In genomic region chr10:114767589-114768393, GRCh38 we compare ENCODE assay signal across 8 cellular contexts. TPM values are rescaled to one million over a fixed set of nuclear protein-coding genes. Genes with fewer than 3 reads are reported as not detected.
DNase-seq lines count a peak whose midpoint lies in the region; ATAC-seq and TF ChIP-seq lines count a peak whose summit lies in the region.

No MANE protein-coding gene starts in this region.

- H3K36me3 ChIP-seq in OCI-LY1 (ENCODE audit: insufficient read depth, low read length) (no peaks in the 10 kb centered on the region), liver (ENCODE audit: control insufficient read depth in 4 of 4, insufficient read depth in 3 of 4, low read depth in 1 of 4, low read length in 3 of 4) (no peaks in the 10 kb centered on the region), testis (ENCODE audit: low read depth, missing control alignments) (no peaks in the 10 kb centered on the region)

- no peaks in the 10 kb centered on the region for H3K27me3 ChIP-seq in OCI-LY1 (ENCODE audit: insufficient read depth, low read length)
- H3K27me3 ChIP-seq in liver (ENCODE audit: control insufficient read depth in 4 of 4, insufficient read depth in 4 of 4, low read length in 3 of 4), result no peaks in the 10 kb centered on the region
- no peaks in the 10 kb centered on the region for H3K27me3 ChIP-seq in testis

- H3K27ac ChIP-seq in OCI-LY1 (ENCODE audit: low read depth, low read length, poor library complexity, severe bottlenecking) (no peak overlapping the region), liver (ENCODE audit: low read depth in 1 of 2, low read length in 2 of 2) (peak overlapping the region in 1 of 2 donors; percentile 3), testis (peak overlapping the region; percentile 44 to 45)

- no peaks in the 10 kb centered on the region for H3F3A ChIP-seq in OCI-LY1 (ENCODE audit: insufficient read depth, low read length)

- H3K4me3 ChIP-seq in OCI-LY1 (ENCODE audit: low read depth, low read length, poor library complexity, severe bottlenecking) (peak overlapping the region; percentile 16), choroid plexus epithelial cell (ENCODE audit: low read depth, low read length) (peak overlapping the region; percentile 50), liver (ENCODE audit: low read depth in 1 of 3, low read length in 3 of 3) (peak overlapping the region; percentile 32 to 92 (median 42)), testis (peak overlapping the region; percentile 56 to 74)

- no peak for TF ChIP-seq POLR2A in testis (IDR thresholded peaks at IDR 0.05)

- no peak overlapping the region for H3K9ac ChIP-seq in OCI-LY1 (ENCODE audit: low read length)
- H3K9ac ChIP-seq in liver (ENCODE audit: low read depth in 1 of 2, low read length in 2 of 2), result peak overlapping the region in 1 of 2 donors; percentile 47

- DNase-seq in NCI-H1417 (lab: John Stamatoyannopoulos, UW) (peak; percentile 0 to 52 (median 44)), NCI-H1417 treated with DMSO at 0.1 percent for 48 hours (lab: John Stamatoyannopoulos, UW) (no peak), choroid plexus epithelial cell (ENCODE audit: low read depth) (no peak), testis (peak; percentile 39), mucosa of gallbladder (ENCODE audit: low spot score) (no peak)

- WGBS in liver, result under 1% methylated on average over 83 of the region's 83 CpGs
- 1 to 2% methylated on average over 20 to 49 of the region's 83 CpGs for WGBS in testis, 2 donors

- peak in 1 of 2 donors; percentile 38 for TF ChIP-seq RAD21 in liver (IDR thresholded peaks at IDR 0.05)

- H2AFZ ChIP-seq in OCI-LY1 (ENCODE audit: low read length), result no peak overlapping the region

- no peaks in the 10 kb centered on the region for H3K4me1 ChIP-seq in OCI-LY1 (ENCODE audit: insufficient read depth, low read length, severe bottlenecking)
- peaks cover 8 to 14% (median 11%) of the 10 kb centered on the region in 4 donors for H3K4me1 ChIP-seq in liver (ENCODE audit: control insufficient read depth in 4 of 4, insufficient read depth in 4 of 4, low read length in 3 of 4)
- peaks cover 3% of the 10 kb centered on the region for H3K4me1 ChIP-seq in testis

- H3K79me2 ChIP-seq in OCI-LY1 (ENCODE audit: insufficient read depth, low read length), result no peaks in the 10 kb centered on the region

- intact Hi-C loops in testis (cut with DNase I; ENCODE audit: low total_unique reads), result no loop called here

- H3K9me3 ChIP-seq in OCI-LY1 (ENCODE audit: low read length), result no peaks in the 10 kb centered on the region
- H3K9me3 ChIP-seq in liver (ENCODE audit: control insufficient read depth in 4 of 4, low read length in 3 of 4), result no peaks in the 10 kb centered on the region
- H3K9me3 ChIP-seq in testis, result no peaks in the 10 kb centered on the region

- no peak for TF ChIP-seq CTCF in OCI-LY1 (IDR thresholded peaks at IDR 0.05; ENCODE audit: low read length)
- TF ChIP-seq CTCF in choroid plexus epithelial cell (conservative IDR thresholded peaks at IDR 0.05; ENCODE audit: low read depth, low read length), result no peak
- no peak for TF ChIP-seq CTCF in liver (IDR thresholded peaks at IDR 0.05; ENCODE audit: low read depth, low read length, missing input control)
- TF ChIP-seq CTCF in testis (IDR thresholded peaks at IDR 0.05), result no peak

- peak overlapping the region; percentile 44; the same call in 1 of the 2 replicates for H3K4me2 ChIP-seq in OCI-LY1 (ENCODE audit: low read length)

- no peak for ATAC-seq in GM18870 (IDR thresholded peaks at IDR 0.05; ENCODE audit: unreplicated experiment)

- H4K20me1 ChIP-seq in OCI-LY1 (ENCODE audit: insufficient read depth, low read length), result no peaks in the 10 kb centered on the region

- no peaks in the 10 kb centered on the region for H3K9me2 ChIP-seq in OCI-LY1 (ENCODE audit: low read depth, low read length)

TF ChIP-seq in liver, 16 proteins besides CTCF, POLR2A, EP300 and RAD21:
- TF ChIP-seq FOXA1 (IDR thresholded peaks at IDR 0.05) (no peak), EGR1 (IDR thresholded peaks at IDR 0.05; ENCODE audit: low read depth in 2 of 2) (no peak), YY1 (IDR thresholded peaks at IDR 0.05) (peak; percentile 54), RXRA (IDR thresholded peaks at IDR 0.05) (no peak), GABPA (IDR thresholded peaks at IDR 0.05 in 1 of 2, conservative IDR thresholded peaks at IDR 0.05 in 1 of 2) (no peak), REST (IDR thresholded peaks at IDR 0.05) (no peak), JUND (IDR thresholded peaks at IDR 0.05) (no peak), FOXA2 (IDR thresholded peaks at IDR 0.05) (no peak), SP1 (IDR thresholded peaks at IDR 0.05) (peak; percentile 6), ATF3 (IDR thresholded peaks at IDR 0.05) (no peak), HNF4A (conservative IDR thresholded peaks at IDR 0.05) (peak; percentile 61 to 72), MAX (IDR thresholded peaks at IDR 0.05) (no peak), TAF1 (conservative IDR thresholded peaks at IDR 0.05) (no peak), ZBTB33 (IDR thresholded peaks at IDR 0.05) (no peak), NR2F2 (IDR thresholded peaks at IDR 0.05) (no peak), HNF4G (IDR thresholded peaks at IDR 0.05) (peak; percentile 42)
TF ChIP-seq in liver: peak in this region for 4.

RNA-seq across cellular contexts. Expression of gene FHIP2A, which starts 53.8 kb away (rescaled TPM):
- total RNA-seq in liver, result 10 to 100 TPM; 14.4 to 21.1 TPM
- 10 to 100 TPM in 1 of 2 donors, 1 to 10 TPM in 1; 8.0 to 12.2 TPM for polyA plus RNA-seq in liver
- 10 to 100 TPM; 30.3 to 39.8 TPM for total RNA-seq in testis
- 44.8 TPM for polyA plus RNA-seq in testis (ENCODE audit: insufficient read depth, low read depth, low replicate concordance)
- 27.6 TPM for total RNA-seq in mucosa of gallbladder

Comparison
In these comparisons a context has a peak if more than half of its experiments do, and no peak if none do; other contexts are left out.
1. DNase-seq: peak in NCI-H1417 (3 of 3) and testis (single experiment); none in NCI-H1417 treated with DMSO at 0.1 percent for 48 hours (single experiment), choroid plexus epithelial cell (single experiment) and mucosa of gallbladder (single experiment).
2. Peak in every context shown above with its lines, with median percentiles within 50 percentile points of each other: H3K4me3 ChIP-seq.